ENCODE assay signal across 24 cellular contexts in the genomic region with DNA sequence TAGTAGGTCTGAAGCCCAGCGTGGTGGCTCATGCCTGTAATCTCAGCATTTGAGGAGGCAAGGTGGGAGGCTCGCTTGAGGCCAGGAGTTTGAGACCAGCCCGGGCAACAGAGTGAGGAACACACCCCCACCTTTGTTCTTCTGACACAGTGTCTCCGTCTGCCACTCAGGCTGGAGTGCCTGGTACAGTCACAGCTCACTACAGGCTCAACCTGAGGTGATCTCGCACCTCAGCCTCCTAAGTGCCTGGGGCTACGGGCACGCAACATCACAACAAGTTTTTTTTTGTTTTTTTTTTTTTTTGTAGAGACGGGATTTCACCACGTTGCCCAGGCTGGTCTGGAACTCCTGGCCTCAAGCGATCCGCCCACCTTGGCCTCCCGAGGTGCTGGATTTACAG. TPM values are rescaled to one million over a fixed set of nuclear protein-coding genes. Genes with fewer than 3 reads are reported as not detected.
DNase-seq lines count a peak whose midpoint lies in the region; ATAC-seq and TF ChIP-seq lines count a peak whose summit lies in the region.
"Had no signal": no experiment of that assay in that cellular context is flagged by ENCODE, and none has a peak within 500 bp of the region (broad histone marks: within the 10 kb centered on the region; RNA-seq: fewer than 3 reads in every experiment).

No MANE protein-coding gene starts in this region.

- H3K4me1 ChIP-seq in left lung (peaks cover 0 to 8% of the 10 kb centered on the region in 2 donors), urinary bladder (ENCODE audit: insufficient read depth) (no peaks in the 10 kb centered on the region)
- no peaks in the 10 kb centered on the region for H3K4me1 ChIP-seq in naive thymus-derived CD4-positive, alpha-beta T cell (ENCODE audit: control insufficient read depth in 2 of 2, insufficient read depth in 2 of 2, low read length in 2 of 2)
- H3K4me1 ChIP-seq: heart left ventricle had no signal

- no peak for ATAC-seq in natural killer cell treated with Interleukin-12 subunit alpha and Interleukin-12 subunit beta and Interleukin-15 and Interleukin-18, amount 100 ng/mL, for 72 hours
- ATAC-seq in natural killer cell = no peak
- peak; percentile 84 for ATAC-seq in left lung
- ATAC-seq in naive thymus-derived CD4-positive, alpha-beta T cell = no peak
- ATAC-seq: activated T-cell treated with anti-CD3 and anti-CD28 coated beads, Interleukin-2, amount 50 U/mL, for 4 hours; heart left ventricle had no signal

- TF ChIP-seq CTCF in natural killer cell (IDR thresholded peaks at IDR 0.05) (no peak), left lung (IDR thresholded peaks at IDR 0.05) (no peak)

- no peaks in the 10 kb centered on the region for H3K9me3 ChIP-seq in left lung
- H3K9me3 ChIP-seq in naive thymus-derived CD4-positive, alpha-beta T cell (ENCODE audit: control insufficient read depth in 2 of 3, low read length in 3 of 3) = no peaks in the 10 kb centered on the region
- H3K9me3 ChIP-seq: heart left ventricle, vagina had no signal

- no peaks in the 10 kb centered on the region for H3K36me3 ChIP-seq in left lung
- H3K36me3 ChIP-seq in urinary bladder (ENCODE audit: insufficient read depth) = no peaks in the 10 kb centered on the region
- no peaks in the 10 kb centered on the region for H3K36me3 ChIP-seq in naive thymus-derived CD4-positive, alpha-beta T cell (ENCODE audit: control insufficient read depth in 2 of 3, insufficient read depth in 3 of 3, low read length in 3 of 3)
- H3K36me3 ChIP-seq: heart left ventricle, vagina had no signal

- H3K27me3 Mint-ChIP-seq in natural killer cell treated with Interleukin-12 subunit alpha and Interleukin-12 subunit beta and Interleukin-15 and Interleukin-18, amount 100 ng/mL, for 72 hours = peaks cover 0 to 4% of the 10 kb centered on the region in 2 donors
- H3K27me3 Mint-ChIP-seq in natural killer cell (ENCODE audit: low read depth in 2 of 2) = no peaks in the 10 kb centered on the region
- peaks cover 3 to 7% (median 4%) of the 10 kb centered on the region in 5 donors for H3K27me3 Mint-ChIP-seq in naive thymus-derived CD4-positive, alpha-beta T cell
- H3K27me3 Mint-ChIP-seq: activated B cell treated with CpG ODN at 0.5 μM for 24 hours, B cell had no signal

- no peaks in the 10 kb centered on the region for H3K9me3 Mint-ChIP-seq in natural killer cell treated with Interleukin-12 subunit alpha and Interleukin-12 subunit beta and Interleukin-15 and Interleukin-18, amount 100 ng/mL, for 72 hours
- H3K9me3 Mint-ChIP-seq in natural killer cell = no peaks in the 10 kb centered on the region
- H3K9me3 Mint-ChIP-seq in naive thymus-derived CD4-positive, alpha-beta T cell = peaks cover 0 to 3% (median 0%) of the 10 kb centered on the region in 11 donors
- H3K9me3 Mint-ChIP-seq: activated B cell treated with CpG ODN at 0.5 μM for 24 hours; activated CD4-positive, alpha-beta memory T cell treated with anti-CD3 and anti-CD28 coated beads for 36 hours; activated naive CD4-positive, alpha-beta T cell treated with anti-CD3 and anti-CD28 coated beads, Interleukin-2, amount 10 ng/mL, durations not matched to agents 7 days and 5 days; activated T-cell treated with anti-CD3 and anti-CD28 coated beads, Interleukin-2, amount 50 U/mL, for 4 hours; neural crest cell; T-helper 2 cell treated with Interferon-gamma antibody and Interleukin-4, amounts not matched to agents 5 μg/mL and 100 μg/mL, for 36 hours had no signal

- CTCF ChIA-PET in naive thymus-derived CD4-positive, alpha-beta T cell (lab: Charles Lee) = no interaction called here

- H3K4me3 Mint-ChIP-seq in natural killer cell treated with Interleukin-12 subunit alpha and Interleukin-12 subunit beta and Interleukin-15 and Interleukin-18, amount 100 ng/mL, for 72 hours = no peak overlapping the region
- H3K4me3 Mint-ChIP-seq in natural killer cell = no peak overlapping the region
- no peak overlapping the region for H3K4me3 Mint-ChIP-seq in naive thymus-derived CD4-positive, alpha-beta T cell
- H3K4me3 Mint-ChIP-seq: activated B cell treated with CpG ODN at 0.5 μM for 24 hours; activated CD4-positive, alpha-beta memory T cell treated with anti-CD3 and anti-CD28 coated beads for 36 hours; activated naive CD4-positive, alpha-beta T cell treated with anti-CD3 and anti-CD28 coated beads, Interleukin-2, amount 10 ng/mL, durations not matched to agents 7 days and 5 days; activated T-cell treated with anti-CD3 and anti-CD28 coated beads, Interleukin-2, amount 50 U/mL, for 4 hours; B cell; T-helper 2 cell treated with Interferon-gamma antibody and Interleukin-4, amounts not matched to agents 5 μg/mL and 100 μg/mL, for 36 hours had no signal

- H3K4me3 ChIP-seq in left lung (no peak overlapping the region), urinary bladder (ENCODE audit: low read depth, low read length) (no peak overlapping the region)
- H3K4me3 ChIP-seq in naive thymus-derived CD4-positive, alpha-beta T cell (ENCODE audit: low read length) = no peak overlapping the region
- H3K4me3 ChIP-seq: heart left ventricle, SK-N-MC, vagina had no signal

- no peak overlapping the region for H3K27ac Mint-ChIP-seq in natural killer cell treated with Interleukin-12 subunit alpha and Interleukin-12 subunit beta and Interleukin-15 and Interleukin-18, amount 100 ng/mL, for 72 hours
- H3K27ac Mint-ChIP-seq in natural killer cell = no peak overlapping the region
- no peak overlapping the region for H3K27ac Mint-ChIP-seq in naive thymus-derived CD4-positive, alpha-beta T cell
- H3K27ac Mint-ChIP-seq: activated B cell treated with CpG ODN at 0.5 μM for 24 hours; activated CD4-positive, alpha-beta memory T cell treated with anti-CD3 and anti-CD28 coated beads for 36 hours; activated naive CD4-positive, alpha-beta T cell treated with anti-CD3 and anti-CD28 coated beads, Interleukin-2, amount 10 ng/mL, durations not matched to agents 7 days and 5 days; B cell; T-helper 2 cell treated with Interferon-gamma antibody and Interleukin-4, amounts not matched to agents 5 μg/mL and 100 μg/mL, for 36 hours had no signal

- H3K36me3 Mint-ChIP-seq in natural killer cell treated with Interleukin-12 subunit alpha and Interleukin-12 subunit beta and Interleukin-15 and Interleukin-18, amount 100 ng/mL, for 72 hours = no peaks in the 10 kb centered on the region
- H3K36me3 Mint-ChIP-seq in natural killer cell = no peaks in the 10 kb centered on the region
- H3K36me3 Mint-ChIP-seq in naive thymus-derived CD4-positive, alpha-beta T cell = peaks cover 0 to 1% (median 0%) of the 10 kb centered on the region in 5 donors
- H3K36me3 Mint-ChIP-seq: activated CD4-positive, alpha-beta memory T cell treated with anti-CD3 and anti-CD28 coated beads for 36 hours; activated naive CD4-positive, alpha-beta T cell treated with anti-CD3 and anti-CD28 coated beads, Interleukin-2, amount 10 ng/mL, durations not matched to agents 7 days and 5 days had no signal

- H3K27ac ChIP-seq in left lung (peak overlapping the region in 1 of 2 donors; percentile 76), urinary bladder (ENCODE audit: low read depth) (peak overlapping the region; percentile 71)
- no peak overlapping the region for H3K27ac ChIP-seq in naive thymus-derived CD4-positive, alpha-beta T cell (ENCODE audit: low read depth, low read length)
- H3K27ac ChIP-seq: heart left ventricle, SK-N-MC, vagina had no signal

- H3K27me3 ChIP-seq in left lung = no peaks in the 10 kb centered on the region
- no peaks in the 10 kb centered on the region for H3K27me3 ChIP-seq in naive thymus-derived CD4-positive, alpha-beta T cell (ENCODE audit: control insufficient read depth in 2 of 2, insufficient read depth in 2 of 2, low read length in 2 of 2)
- H3K27me3 ChIP-seq: heart left ventricle, vagina had no signal

- H3K4me1 Mint-ChIP-seq in natural killer cell treated with Interleukin-12 subunit alpha and Interleukin-12 subunit beta and Interleukin-15 and Interleukin-18, amount 100 ng/mL, for 72 hours (ENCODE audit: low read depth in 2 of 2) = no peaks in the 10 kb centered on the region
- no peaks in the 10 kb centered on the region for H3K4me1 Mint-ChIP-seq in natural killer cell
- peaks cover 0 to 5% (median 0%) of the 10 kb centered on the region in 7 donors for H3K4me1 Mint-ChIP-seq in naive thymus-derived CD4-positive, alpha-beta T cell
- H3K4me1 Mint-ChIP-seq: activated B cell treated with CpG ODN at 0.5 μM for 24 hours, B cell had no signal

- intact Hi-C loops in natural killer cell (cut with micrococcal nuclease) = no loop called here
- intact Hi-C loops in left lung (cut with DNase I) = no loop called here
- intact Hi-C loops in naive thymus-derived CD4-positive, alpha-beta T cell (cut with micrococcal nuclease) = no loop called here

- peak; percentile 25 for DNase-seq in natural killer cell treated with Interleukin-12 subunit alpha and Interleukin-12 subunit beta and Interleukin-15 and Interleukin-18, amount 100 ng/mL, for 72 hours (ENCODE audit: low spot score)
- DNase-seq in natural killer cell (no peak), left lung (no peak), HPDE6-E6E7 (ENCODE audit: extremely low spot score) (no peak)
- no peak for DNase-seq in naive thymus-derived CD4-positive, alpha-beta T cell
- DNase-seq: activated B cell treated with CpG ODN at 0.5 μM for 24 hours; activated CD4-positive, alpha-beta memory T cell treated with anti-CD3 and anti-CD28 coated beads for 36 hours; activated naive CD4-positive, alpha-beta T cell treated with anti-CD3 and anti-CD28 coated beads, Interleukin-2, amount 10 ng/mL, durations not matched to agents 7 days and 5 days; activated T-cell treated with anti-CD3 and anti-CD28 coated beads, Interleukin-2, amount 50 U/mL, for 4 hours; Calu3; cerebellar nuclear complex; effector CD4-positive, alpha-beta T cell; EL; heart left ventricle; NCI-H1930; NCI-H446 treated with DMSO at 0.1 percent for 48 hours; NK-92 treated with Interleukin-12 subunit alpha and Interleukin-12 subunit beta, amount 100 ng/mL, for 24 hours; stimulated activated CD4-positive, alpha-beta T cell treated with anti-CD3 and anti-CD28 coated beads, Interleukin-4, amount 100 ng/mL, for 24 hours had no signal

- POLR2A ChIA-PET in naive thymus-derived CD4-positive, alpha-beta T cell (lab: Charles Lee) = no interaction called here

- whole genome bisulfite sequencing in urinary bladder = 69% methylated on average over 12 of the region's 12 CpGs

RNA-seq across cellular contexts. Expression of a gene that starts 6.7 kb away (rescaled TPM):
- 10 to 100 TPM; 15.5 to 17.8 TPM for total RNA-seq in natural killer cell treated with Interleukin-12 subunit alpha and Interleukin-12 subunit beta and Interleukin-15 and Interleukin-18, amount 100 ng/mL, for 72 hours
- total RNA-seq in natural killer cell = 1 to 10 TPM in 2 of 3 donors, under 1 TPM in 1; 0.75 to 3.1 (median 1.8) TPM
- 10 to 100 TPM; 14.5 to 18.1 TPM for total RNA-seq in left lung
- 13.7 TPM for total RNA-seq in urinary bladder
- 10.4 TPM for polyA plus RNA-seq in urinary bladder
- 10 to 100 TPM in 1 of 5 experiments, 1 to 10 TPM in 2, under 1 TPM in 2; 0.54 to 21.5 (median 1.2) TPM for total RNA-seq in naive thymus-derived CD4-positive, alpha-beta T cell
- under 1 TPM in 1 of 2 donors, not detected in 1; 0.36 TPM for polyA plus RNA-seq in naive thymus-derived CD4-positive, alpha-beta T cell

RNA-seq across cellular contexts. Expression of a gene that starts 11.1 kb away (rescaled TPM):
- 100 to 1,000 TPM in 1 of 2 donors, 10 to 100 TPM in 1; 76.7 to 102 TPM for total RNA-seq in natural killer cell treated with Interleukin-12 subunit alpha and Interleukin-12 subunit beta and Interleukin-15 and Interleukin-18, amount 100 ng/mL, for 72 hours
- total RNA-seq in natural killer cell = 100 to 1,000 TPM in 1 of 3 donors, 10 to 100 TPM in 2; 82.8 to 102 (median 89.1) TPM
- 10 to 100 TPM; 69.3 to 84.1 TPM for total RNA-seq in left lung
- total RNA-seq in urinary bladder = 14.2 TPM
- polyA plus RNA-seq in urinary bladder = 9.5 TPM
- 10 to 100 TPM; 78.9 to 98.8 (median 81.2) TPM for total RNA-seq in naive thymus-derived CD4-positive, alpha-beta T cell
- polyA plus RNA-seq in naive thymus-derived CD4-positive, alpha-beta T cell = 10 to 100 TPM; 10.2 to 12.1 TPM

RNA-seq across cellular contexts. Expression of a gene that starts 26.3 kb away (rescaled TPM):
- 10 to 100 TPM; 34.2 to 58.4 TPM for total RNA-seq in natural killer cell treated with Interleukin-12 subunit alpha and Interleukin-12 subunit beta and Interleukin-15 and Interleukin-18, amount 100 ng/mL, for 72 hours
- total RNA-seq in natural killer cell = 10 to 100 TPM; 13.7 to 17.1 (median 13.7) TPM
- 10 to 100 TPM; 14.0 to 18.6 TPM for total RNA-seq in left lung
- total RNA-seq in urinary bladder = 7.3 TPM
- 18.8 TPM for polyA plus RNA-seq in urinary bladder
- total RNA-seq in naive thymus-derived CD4-positive, alpha-beta T cell = 10 to 100 TPM; 15.5 to 35.0 (median 28.9) TPM
- 10 to 100 TPM; 24.4 to 49.3 TPM for polyA plus RNA-seq in naive thymus-derived CD4-positive, alpha-beta T cell

RNA-seq across cellular contexts. Expression of a gene that starts 56.3 kb away (rescaled TPM):
- 10 to 100 TPM; 52.9 to 62.5 TPM for total RNA-seq in natural killer cell treated with Interleukin-12 subunit alpha and Interleukin-12 subunit beta and Interleukin-15 and Interleukin-18, amount 100 ng/mL, for 72 hours
- total RNA-seq in natural killer cell (10 to 100 TPM; 62.5 to 67.1 (median 63.5) TPM), left lung (10 to 100 TPM; 46.5 to 47.5 TPM), urinary bladder (41.0 TPM)
- 44.0 TPM for polyA plus RNA-seq in urinary bladder
- 10 to 100 TPM; 60.1 to 79.0 (median 77.6) TPM for total RNA-seq in naive thymus-derived CD4-positive, alpha-beta T cell
- 100 to 1,000 TPM in 1 of 2 donors, 10 to 100 TPM in 1; 94.2 to 102 TPM for polyA plus RNA-seq in naive thymus-derived CD4-positive, alpha-beta T cell

RNA-seq across cellular contexts. Expression of a gene that starts 56.4 kb away (rescaled TPM):
- 10 to 100 TPM; 23.5 to 36.6 TPM for total RNA-seq in natural killer cell treated with Interleukin-12 subunit alpha and Interleukin-12 subunit beta and Interleukin-15 and Interleukin-18, amount 100 ng/mL, for 72 hours
- total RNA-seq in natural killer cell (10 to 100 TPM; 24.3 to 32.2 (median 31.9) TPM), left lung (10 to 100 TPM in 1 of 2 donors, 1 to 10 TPM in 1; 8.9 to 14.2 TPM), urinary bladder (9.9 TPM)
- polyA plus RNA-seq in urinary bladder = 17.6 TPM
- total RNA-seq in naive thymus-derived CD4-positive, alpha-beta T cell = 10 to 100 TPM; 19.3 to 47.1 (median 25.9) TPM
- polyA plus RNA-seq in naive thymus-derived CD4-positive, alpha-beta T cell = 10 to 100 TPM; 24.4 to 32.5 TPM
